ENCODE assay signal across 13 cellular contexts in genomic region chr19:17225051-17225450, GRCh38. TPM values are rescaled to one million over a fixed set of nuclear protein-coding genes. Genes with fewer than 3 reads are reported as not detected.
DNase-seq lines count a peak whose midpoint lies in the region; ATAC-seq and TF ChIP-seq lines count a peak whose summit lies in the region.
"Had no signal": no experiment of that assay in that cellular context is flagged by ENCODE, and none has a peak within 500 bp of the region (broad histone marks: within the 10 kb centered on the region; RNA-seq: fewer than 3 reads in every experiment).

No MANE protein-coding gene starts in this region.

- H3K36me3 ChIP-seq in trophoblast cell (ENCODE audit: control insufficient read depth in 1 of 2, insufficient read depth in 2 of 2, low read length in 2 of 2) (peaks cover 5 to 7% of the 10 kb centered on the region in 2 experiments), adrenal gland (replicated peaks in 1 of 2) (peaks cover 0 to 7% of the 10 kb centered on the region in 2 donors)

- no peak overlapping the region for H3K9ac ChIP-seq in trophoblast cell (ENCODE audit: low read length)

- H3K27ac Mint-ChIP-seq in activated T-cell treated with anti-CD3 and anti-CD28 coated beads, Interleukin-2, amount 50 U/mL, for 24 hours, result no peak overlapping the region
- H3K27ac Mint-ChIP-seq in activated naive CD8-positive, alpha-beta T cell treated with anti-CD3 and anti-CD28 coated beads, Interleukin-2, amount 50 U/mL, for 24 hours, result no peak overlapping the region
- H3K27ac Mint-ChIP-seq in glutamatergic neuron (ENCODE audit: unreplicated experiment), result no peak overlapping the region

- peaks cover 8 to 10% of the 10 kb centered on the region in 2 experiments for H3K4me1 ChIP-seq in trophoblast cell (ENCODE audit: control insufficient read depth in 1 of 2, insufficient read depth in 2 of 2, low read length in 2 of 2)
- H3K4me1 ChIP-seq in adrenal gland (replicated peaks in 1 of 2), result peaks cover 19 to 22% of the 10 kb centered on the region in 2 donors

- TF ChIP-seq POLR2A in adrenal gland (IDR thresholded peaks at IDR 0.05), result no peak

- no peak overlapping the region for H2BK120ac ChIP-seq in trophoblast cell (ENCODE audit: insufficient read depth, low read length, poor library complexity)

- CTCF ChIA-PET in HEK293T (lab: Yijun Ruan, JAX), result interaction anchor here (1.7 kb wide), 1 partner anchor 10 kb away, joined by 11 read pairs; no protein-coding TSS in a partner anchor

- no peaks in the 10 kb centered on the region for H3K9me3 ChIP-seq in trophoblast cell (ENCODE audit: insufficient read depth, low read depth, low read length)
- H3K9me3 ChIP-seq in adrenal gland (replicated peaks in 1 of 3), result no peaks in the 10 kb centered on the region
- H3K9me3 ChIP-seq: thyroid gland had no signal

- ATAC-seq in activated naive CD8-positive, alpha-beta T cell treated with anti-CD3 and anti-CD28 coated beads, Interleukin-2, amount 50 U/mL, for 24 hours, result no peak
- no peak for ATAC-seq in HG03175 (IDR thresholded peaks at IDR 0.05; ENCODE audit: unreplicated experiment)

- peaks cover 9% of the 10 kb centered on the region for H3K79me1 ChIP-seq in trophoblast cell (ENCODE audit: low read length)

- no peak overlapping the region for H3K27ac ChIP-seq in trophoblast cell (ENCODE audit: low read depth, low read length)
- H3K27ac ChIP-seq in adrenal gland, result no peak overlapping the region

- no peak overlapping the region for H4K91ac ChIP-seq in trophoblast cell (ENCODE audit: low read depth, low read length)

- H3K4me3 Mint-ChIP-seq in activated T-cell treated with anti-CD3 and anti-CD28 coated beads, Interleukin-2, amount 50 U/mL, for 24 hours, result peak overlapping the region; percentile 38
- H3K4me3 Mint-ChIP-seq in activated naive CD8-positive, alpha-beta T cell treated with anti-CD3 and anti-CD28 coated beads, Interleukin-2, amount 50 U/mL, for 24 hours, result peak overlapping the region; percentile 80
- no peak overlapping the region for H3K4me3 Mint-ChIP-seq in glutamatergic neuron (ENCODE audit: unreplicated experiment)

- no peak overlapping the region for H2AFZ ChIP-seq in trophoblast cell (ENCODE audit: insufficient read depth, low read length, poor library complexity)

- H2BK5ac ChIP-seq in trophoblast cell (ENCODE audit: low read depth, low read length, poor library complexity), result no peak overlapping the region

- H3K27me3 ChIP-seq in trophoblast cell (ENCODE audit: insufficient read depth, low read length) (no peaks in the 10 kb centered on the region), adrenal gland (no peaks in the 10 kb centered on the region)
- H3K27me3 ChIP-seq: thyroid gland had no signal

- peaks cover 5% of the 10 kb centered on the region for H3K79me2 ChIP-seq in trophoblast cell (ENCODE audit: control insufficient read depth, insufficient read depth, low read length, poor library complexity)

- H3K4me3 ChIP-seq in trophoblast cell (ENCODE audit: low read depth, low read length) (no peak overlapping the region), adrenal gland (no peak overlapping the region)

- no peak for TF ChIP-seq CTCF in glutamatergic neuron (IDR thresholded peaks at IDR 0.05; ENCODE audit: partially characterized antibody, unreplicated experiment)
- TF ChIP-seq CTCF in adrenal gland (IDR thresholded peaks at IDR 0.05), result no peak

- H3K14ac ChIP-seq in trophoblast cell (ENCODE audit: low read length), result no peak overlapping the region

- H3K27me3 Mint-ChIP-seq in activated T-cell treated with anti-CD3 and anti-CD28 coated beads, Interleukin-2, amount 50 U/mL, for 24 hours, result no peaks in the 10 kb centered on the region
- H3K27me3 Mint-ChIP-seq in activated naive CD8-positive, alpha-beta T cell treated with anti-CD3 and anti-CD28 coated beads, Interleukin-2, amount 50 U/mL, for 24 hours, result no peaks in the 10 kb centered on the region
- H3K27me3 Mint-ChIP-seq in glutamatergic neuron (ENCODE audit: unreplicated experiment), result peaks cover 2% of the 10 kb centered on the region

- H3K23ac ChIP-seq in trophoblast cell (ENCODE audit: low read length), result no peak overlapping the region

- peaks cover 13% of the 10 kb centered on the region for H3K4me1 Mint-ChIP-seq in activated T-cell treated with anti-CD3 and anti-CD28 coated beads, Interleukin-2, amount 50 U/mL, for 24 hours (ENCODE audit: low read depth)
- peaks cover 7% of the 10 kb centered on the region for H3K4me1 Mint-ChIP-seq in activated naive CD8-positive, alpha-beta T cell treated with anti-CD3 and anti-CD28 coated beads, Interleukin-2, amount 50 U/mL, for 24 hours
- no peaks in the 10 kb centered on the region for H3K4me1 Mint-ChIP-seq in glutamatergic neuron (ENCODE audit: low read depth, unreplicated experiment)

- WGBS in trophoblast cell (ENCODE audit: extremely low coverage, insufficient coverage, insufficient read length), result no CpG with 5 or more reads among the region's 10 CpGs
- 79 to 85% (median 80%) methylated on average over 10 of the region's 10 CpGs for WGBS in adrenal gland, 4 donors

- no peak overlapping the region for H4K12ac ChIP-seq in trophoblast cell (ENCODE audit: low read depth, low read length)

- no peak overlapping the region for H3K4me2 ChIP-seq in trophoblast cell (ENCODE audit: low read length)

- intact Hi-C loops in adrenal gland (cut with DNase I), result no loop called here

- no peak overlapping the region for H4K8ac ChIP-seq in trophoblast cell (ENCODE audit: low read depth, low read length)

- no peak overlapping the region for H3K18ac ChIP-seq in trophoblast cell (ENCODE audit: low read length)

- H2BK12ac ChIP-seq in trophoblast cell (ENCODE audit: low read length), result no peak overlapping the region

- peak overlapping the region; percentile 83 for H2AK5ac ChIP-seq in trophoblast cell (ENCODE audit: low read length)

- no peak overlapping the region for H3K4ac ChIP-seq in trophoblast cell (ENCODE audit: low read depth, low read length)

- DNase-seq in activated T-cell treated with anti-CD3 and anti-CD28 coated beads, Interleukin-2, amount 50 U/mL, for 24 hours, result no peak
- no peak for DNase-seq in activated T-cell treated with anti-CD3 and anti-CD28 coated beads, Interleukin-2, amount 50 U/mL, for 48 hours
- DNase-seq in HEK293T (ENCODE audit: extremely low spot score) (no peak), trophoblast cell (peak in 1 of 2 donors; percentile 31), glutamatergic neuron (no peak), adrenal gland (no peak)
- no peak for DNase-seq in activated naive CD8-positive, alpha-beta T cell treated with anti-CD3 and anti-CD28 coated beads, Interleukin-2, amount 50 U/mL, for 24 hours
- DNase-seq: activated CD8-positive, alpha-beta memory T cell treated with anti-CD3 and anti-CD28 coated beads, Interleukin-2, amount 50 U/mL, for 48 hours; DMS79; NCI-H2171 treated with DMSO at 0.1 percent for 48 hours; occipital lobe had no signal

- no peaks in the 10 kb centered on the region for H3K9me3 Mint-ChIP-seq in activated T-cell treated with anti-CD3 and anti-CD28 coated beads, Interleukin-2, amount 50 U/mL, for 24 hours
- H3K9me3 Mint-ChIP-seq in activated naive CD8-positive, alpha-beta T cell treated with anti-CD3 and anti-CD28 coated beads, Interleukin-2, amount 50 U/mL, for 24 hours, result no peaks in the 10 kb centered on the region
- peaks cover 4% of the 10 kb centered on the region for H3K9me3 Mint-ChIP-seq in glutamatergic neuron (ENCODE audit: unreplicated experiment)

- POLR2A ChIA-PET in HEK293T (lab: Yijun Ruan, JAX), result interaction anchor here (0.5 to 6.0 kb wide), 6 partner anchors 9 to 804 kb away, joined by 3 to 72 read pairs (median 4); partner anchors contain the start of gene USE1

- peaks cover 2% of the 10 kb centered on the region for H3K36me3 Mint-ChIP-seq in activated T-cell treated with anti-CD3 and anti-CD28 coated beads, Interleukin-2, amount 50 U/mL, for 24 hours (ENCODE audit: low read depth)
- no peaks in the 10 kb centered on the region for H3K36me3 Mint-ChIP-seq in activated naive CD8-positive, alpha-beta T cell treated with anti-CD3 and anti-CD28 coated beads, Interleukin-2, amount 50 U/mL, for 24 hours (ENCODE audit: low read depth)
- no peaks in the 10 kb centered on the region for H3K36me3 Mint-ChIP-seq in glutamatergic neuron (ENCODE audit: unreplicated experiment)

TF ChIP-seq in HEK293T, 16 proteins besides CTCF, POLR2A, EP300 and RAD21:
- TF ChIP-seq FOXA1 (IDR thresholded peaks at IDR 0.05) (no peak), SP1 (IDR thresholded peaks at IDR 0.05) (no peak), ZNF384 (IDR thresholded peaks at IDR 0.05) (peak; percentile 67; the same call in 1 of the 2 replicates)
TF ChIP-seq in HEK293T: peak in this region for 1.

RNA-seq across cellular contexts. Expression of gene OCEL1, which starts 1.0 kb away (rescaled TPM):
- polyA plus RNA-seq in trophoblast cell (2013), result 41.5 and 44.6 TPM in 2 replicates
- total RNA-seq in glutamatergic neuron (ENCODE audit: unreplicated experiment) (23.4 TPM), adrenal gland (10 to 100 TPM in 7 of 8 donors, 1 to 10 TPM in 1; 6.1 to 49.1 (median 33.8) TPM)
- 10 to 100 TPM; 10.3 to 48.2 (median 27.0) TPM for polyA plus RNA-seq in adrenal gland

RNA-seq across cellular contexts. Expression of gene USE1, which starts 9.9 kb away (rescaled TPM):
- 10.3 and 10.4 TPM in 2 replicates for polyA plus RNA-seq in trophoblast cell (2013)
- 14.9 TPM for total RNA-seq in glutamatergic neuron (ENCODE audit: unreplicated experiment)
- total RNA-seq in adrenal gland, result 10 to 100 TPM; 30.7 to 55.6 (median 44.7) TPM
- polyA plus RNA-seq in adrenal gland, result 10 to 100 TPM; 23.7 to 87.8 (median 75.3) TPM

RNA-seq across cellular contexts. Expression of gene NR2F6, which starts 20.7 kb away (rescaled TPM):
- polyA plus RNA-seq in trophoblast cell (2013), result 205 and 221 TPM in 2 replicates
- total RNA-seq in glutamatergic neuron (ENCODE audit: unreplicated experiment) (109 TPM), adrenal gland (100 to 1,000 TPM in 1 of 8 donors, 10 to 100 TPM in 7; 36.2 to 140 (median 60.3) TPM)
- polyA plus RNA-seq in adrenal gland, result 10 to 100 TPM in 2 of 3 donors, 1 to 10 TPM in 1; 6.6 to 26.3 (median 22.6) TPM

RNA-seq across cellular contexts. Expression of gene USHBP1, which starts 39.5 kb away (rescaled TPM):
- 1.4 and 2.2 TPM in 2 replicates for polyA plus RNA-seq in trophoblast cell (2013)
- total RNA-seq in glutamatergic neuron (ENCODE audit: unreplicated experiment), result not detected
- total RNA-seq in adrenal gland, result 10 to 100 TPM in 2 of 8 donors, 1 to 10 TPM in 6; 1.8 to 13.2 (median 5.3) TPM
- polyA plus RNA-seq in adrenal gland, result 10 to 100 TPM in 2 of 3 donors, under 1 TPM in 1; 0.71 to 23.6 (median 10.4) TPM

RNA-seq across cellular contexts. Expression of gene BABAM1, which starts 42.2 kb away (rescaled TPM):
- 139 and 141 TPM in 2 replicates for polyA plus RNA-seq in trophoblast cell (2013)
- total RNA-seq in glutamatergic neuron (ENCODE audit: unreplicated experiment) (85.7 TPM), adrenal gland (100 to 1,000 TPM in 1 of 8 donors, 10 to 100 TPM in 7; 68.5 to 128 (median 79.4) TPM)
- polyA plus RNA-seq in adrenal gland, result 100 to 1,000 TPM in 2 of 3 donors, 10 to 100 TPM in 1; 71.1 to 116 (median 101) TPM
